Comparison of ENCODE assay signal across 8 cellular contexts in the genomic region with DNA sequence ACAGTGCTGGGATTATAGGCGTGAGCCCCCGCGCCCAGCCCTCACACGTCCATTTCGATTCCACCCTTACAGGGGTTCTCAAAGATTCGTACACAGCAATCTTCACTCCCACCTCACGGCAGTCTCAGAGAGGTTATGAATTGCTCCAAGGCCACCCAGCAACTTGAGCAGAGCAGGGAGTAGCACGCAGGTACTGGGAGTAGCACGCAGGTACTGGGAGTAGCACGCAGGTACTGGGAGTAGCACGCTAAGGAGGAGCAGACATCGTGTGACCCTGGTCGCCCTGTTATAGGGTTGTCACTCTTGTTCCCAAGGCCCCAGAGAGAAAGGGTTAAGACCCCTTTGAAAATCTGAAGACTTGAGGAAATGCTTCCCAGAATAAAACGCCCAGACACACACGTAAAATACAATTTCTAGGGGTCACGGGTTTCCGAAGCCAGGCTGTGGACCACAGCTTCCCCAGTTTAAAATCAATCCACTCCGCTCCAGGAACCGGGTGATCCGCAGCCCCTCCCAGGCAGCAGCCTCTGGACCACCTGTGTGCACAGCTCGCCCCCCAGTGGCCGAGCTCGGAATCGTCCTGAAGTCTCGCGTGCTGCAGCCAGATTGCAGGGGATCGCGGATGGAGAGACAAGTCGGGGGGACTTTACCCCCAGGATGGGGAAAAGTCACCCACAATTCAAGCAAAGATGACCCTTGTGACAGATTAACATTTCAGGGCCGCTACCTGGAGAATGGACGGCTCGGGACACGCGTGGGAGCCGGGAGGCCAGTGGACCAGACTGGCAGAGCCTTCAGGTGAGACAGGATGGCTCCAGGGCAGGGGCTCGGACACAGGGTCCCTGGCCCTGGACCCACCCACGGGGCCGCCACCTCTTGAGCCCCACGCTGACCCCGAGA.
A peak's percentile ranks its signal among the peaks of the same experiment; 100 is the strongest.
DNase-seq lines count a peak whose midpoint lies in the region; ATAC-seq, FAIRE-seq and TF ChIP-seq lines count a peak whose summit lies in the region.

No MANE protein-coding gene starts in this region.

- in situ Hi-C loops in mammary epithelial cell (cut with MboI; ENCODE audit: low sequenced_read_pairs in 2 of 2): loop anchor here in 1 of 2 donors (25.0 kb wide), 1 partner anchor 359 kb away; no protein-coding TSS in a partner anchor

- H3K79me2 ChIP-seq in mammary epithelial cell (ENCODE audit: insufficient read depth, low read length): no peaks in the 10 kb centered on the region

- H4K20me1 ChIP-seq in mammary epithelial cell (ENCODE audit: insufficient read depth, low read length): no peaks in the 10 kb centered on the region

- H3K36me3 ChIP-seq in mammary epithelial cell (ENCODE audit: insufficient read depth, low read length): no peaks in the 10 kb centered on the region
- H3K36me3 ChIP-seq in kidney (ENCODE audit: control insufficient read depth in 1 of 2, insufficient read depth in 2 of 2, low read length in 2 of 2): no peaks in the 10 kb centered on the region

- no peak overlapping the region for H3K9ac ChIP-seq in mammary epithelial cell (ENCODE audit: insufficient read depth, low read length)
- no peak overlapping the region for H3K9ac ChIP-seq in kidney (ENCODE audit: low read length in 2 of 2)

- FAIRE-seq in GM18507 (lab: Jason Lieb, UNC): peak; percentile 77
- FAIRE-seq in kidney (lab: Jason Lieb, UNC): no peak

- intact Hi-C loops in mammary epithelial cell (cut with micrococcal nuclease) (loop anchor here (1.0 to 5.0 kb wide), 4 partner anchors 424 to 969 kb away; no protein-coding TSS in a partner anchor), kidney (cut with DNase I) (loop anchor here (10.0 kb wide), 1 partner anchor 437 kb away; no protein-coding TSS in a partner anchor)

- H3K27ac ChIP-seq in 22Rv1 (no peak overlapping the region), mammary epithelial cell (ENCODE audit: insufficient read depth, low read depth, low read length) (no peak overlapping the region), kidney (ENCODE audit: low read depth in 2 of 2, low read length in 2 of 2) (no peak overlapping the region)

- DNase-seq in GM18507 (ENCODE audit: extremely low spot score, insufficient read length, low read depth): no peak
- peak; percentile 62 for DNase-seq in NCI-H2171 (lab: John Stamatoyannopoulos, UW)
- peak; percentile 41 for DNase-seq in mammary epithelial cell
- DNase-seq in kidney: peak; percentile 94
- DNase-seq in stimulated activated CD4-positive, alpha-beta T cell treated with anti-CD3 and anti-CD28 coated beads, Interleukin-1b, Interleukin-23, amount 100 ng/mL, for 48 hours: peak; percentile 78

- no peak overlapping the region for H2AFZ ChIP-seq in mammary epithelial cell (ENCODE audit: low read depth, low read length)

- no peaks in the 10 kb centered on the region for H3K27me3 ChIP-seq in mammary epithelial cell (ENCODE audit: insufficient read depth, low read length)

- BruUV-seq in mammary epithelial cell (replicated peaks; lab: Mats Ljungman, UMichigan): no TSS peak

- H3K9me3 ChIP-seq in mammary epithelial cell (replicated peaks; ENCODE audit: insufficient read depth, low read length) (no peaks in the 10 kb centered on the region), kidney (ENCODE audit: control insufficient read depth in 1 of 2, low read length in 2 of 2) (no peaks in the 10 kb centered on the region)

- dilution Hi-C loops in mammary epithelial cell (cut with HindIII; ENCODE audit: low sequenced_read_pairs): no loop called here

- ATAC-seq in HG02852 (IDR thresholded peaks at IDR 0.05; ENCODE audit: unreplicated experiment): no peak

- CTCF ChIA-PET in mammary epithelial cell (lab: Charles Lee; ENCODE audit: low non-redundant PET): interaction anchor here (0.7 kb wide), 2 partner anchors 102 to 727 kb away, joined by 3 read pairs; no protein-coding TSS in a partner anchor

- WGBS in mammary epithelial cell (ENCODE audit: low coverage, missing lambda C conversion rate): 37% methylated on average over 29 of the region's 40 CpGs

- TF ChIP-seq CTCF in 22Rv1 (IDR thresholded peaks at IDR 0.05): peak; percentile 100
- peak; percentile 97 for TF ChIP-seq CTCF in WI38 (IDR thresholded peaks at IDR 0.05; ENCODE audit: low read depth, low read length)
- peak; percentile 96 to 98 for TF ChIP-seq CTCF in mammary epithelial cell (conservative IDR thresholded peaks at IDR 0.05 in 1 of 2, IDR thresholded peaks at IDR 0.05 in 1 of 2; ENCODE audit: extremely low read depth in 1 of 2, insufficient read depth in 1 of 2, low read depth in 1 of 2, low read length in 2 of 2)
- TF ChIP-seq CTCF in kidney (IDR thresholded peaks at IDR 0.05; ENCODE audit: borderline replicate concordance, extremely low read depth, insufficient read depth): peak; percentile 99

- H3K4me3 ChIP-seq in WI38 (ENCODE audit: low read depth, low read length) (no peak overlapping the region), mammary epithelial cell (replicated peaks in 1 of 3; ENCODE audit: insufficient read depth in 1 of 3, low read depth in 2 of 3, low read length in 3 of 3) (no peak overlapping the region), kidney (ENCODE audit: low read length in 2 of 2) (peak overlapping the region in 1 of 2 donors; percentile 13)

- peaks cover 19% of the 10 kb centered on the region for H3K4me1 ChIP-seq in mammary epithelial cell (ENCODE audit: insufficient read depth, low read length)
- H3K4me1 ChIP-seq in kidney (ENCODE audit: control insufficient read depth in 1 of 2, insufficient read depth in 1 of 2, low read depth in 1 of 2, low read length in 2 of 2): peaks cover 4 to 14% of the 10 kb centered on the region in 2 donors

- H3K4me2 ChIP-seq in mammary epithelial cell (ENCODE audit: insufficient read depth, low read depth, low read length): peak overlapping the region; percentile 36
